Comparison of ENCODE assay signal across 15 cellular contexts in genomic region chr11:15493921-15494630, GRCh38.
DNase-seq lines count a peak whose midpoint lies in the region; ATAC-seq and TF ChIP-seq lines count a peak whose summit lies in the region.
"Had no signal": no experiment of that assay in that cellular context is flagged by ENCODE, and none has a peak within 500 bp of the region (broad histone marks: within the 10 kb centered on the region; RNA-seq: fewer than 3 reads in every experiment).

No MANE protein-coding gene starts in this region.

- intact Hi-C loops in mammary epithelial cell (cut with micrococcal nuclease), result no loop called here

- no peaks in the 10 kb centered on the region for H3K36me3 ChIP-seq in mammary epithelial cell (ENCODE audit: insufficient read depth, low read length)
- H3K36me3 ChIP-seq: MG63, thyroid gland had no signal

- no peak for ATAC-seq in GM21737 (IDR thresholded peaks at IDR 0.05; ENCODE audit: unreplicated experiment)
- no peak for ATAC-seq in HG03159 (IDR thresholded peaks at IDR 0.05; ENCODE audit: unreplicated experiment)
- ATAC-seq: sciatic nerve, T-cell had no signal

- no TSS peak for BruUV-seq in mammary epithelial cell (replicated peaks; lab: Mats Ljungman, UMichigan)

- H3K4me2 ChIP-seq in mammary epithelial cell (ENCODE audit: insufficient read depth, low read depth, low read length), result no peak overlapping the region

- H3K4me1 ChIP-seq in mammary epithelial cell (ENCODE audit: insufficient read depth, low read length), result no peaks in the 10 kb centered on the region

- H3K9me3 ChIP-seq in mammary epithelial cell (replicated peaks; ENCODE audit: insufficient read depth, low read length), result peaks cover 6% of the 10 kb centered on the region
- H3K9me3 ChIP-seq: MG63, thyroid gland had no signal

- DNase-seq in HK-2 (ENCODE audit: unreplicated experiment) (peak; percentile 26), NCI-H748 (lab: John Stamatoyannopoulos, UW; ENCODE audit: unreplicated experiment) (peak; percentile 75), mammary epithelial cell (peak; percentile 9), mucosa of gallbladder (ENCODE audit: low spot score) (peak; percentile 60), NCI-H226 (no peak)
- no peak for DNase-seq in activated CD4-positive, CD25-positive, alpha-beta regulatory T cell treated with anti-CD3 and anti-CD28 coated beads, Interleukin-2, amount 50 U/mL, for 72 hours
- DNase-seq: activated gamma-delta T cell, C1 segment of cervical spinal cord, MG63, NCI-H446 treated with DMSO at 0.1 percent for 48 hours, T-cell had no signal

- dilution Hi-C loops in mammary epithelial cell (cut with HindIII; ENCODE audit: low sequenced_read_pairs), result no loop called here

- CTCF ChIA-PET in mammary epithelial cell (lab: Charles Lee; ENCODE audit: low non-redundant PET), result no interaction called here

- H4K20me1 ChIP-seq in mammary epithelial cell (ENCODE audit: insufficient read depth, low read length), result no peaks in the 10 kb centered on the region

- H3K9ac ChIP-seq in mammary epithelial cell (ENCODE audit: insufficient read depth, low read length), result no peak overlapping the region

- H3K27ac ChIP-seq in mammary epithelial cell (ENCODE audit: insufficient read depth, low read depth, low read length), result no peak overlapping the region
- H3K27ac ChIP-seq: thyroid gland had no signal

- no peak overlapping the region for H3K4me3 ChIP-seq in mammary epithelial cell (replicated peaks in 1 of 3; ENCODE audit: insufficient read depth in 1 of 3, low read depth in 2 of 3, low read length in 3 of 3)
- H3K4me3 ChIP-seq: MG63, thyroid gland had no signal

- no peaks in the 10 kb centered on the region for H3K27me3 ChIP-seq in mammary epithelial cell (ENCODE audit: insufficient read depth, low read length)
- H3K27me3 ChIP-seq: MG63, thyroid gland had no signal

- no peak overlapping the region for H2AFZ ChIP-seq in mammary epithelial cell (ENCODE audit: low read depth, low read length)

- in situ Hi-C loops in mammary epithelial cell (cut with MboI; ENCODE audit: low sequenced_read_pairs in 2 of 2), result no loop called here

- 11% methylated on average over 1 of the region's 1 CpG for WGBS in mammary epithelial cell (ENCODE audit: low coverage, missing lambda C conversion rate)

- H3K79me2 ChIP-seq in mammary epithelial cell (ENCODE audit: insufficient read depth, low read length), result no peaks in the 10 kb centered on the region

- TF ChIP-seq CTCF in mammary epithelial cell (conservative IDR thresholded peaks at IDR 0.05 in 1 of 2, IDR thresholded peaks at IDR 0.05 in 1 of 2; ENCODE audit: extremely low read depth in 1 of 2, insufficient read depth in 1 of 2, low read depth in 1 of 2, low read length in 2 of 2), result no peak

Comparison
In these comparisons a context has a peak if more than half of its experiments do, and no peak if none do; other contexts are left out.
1. DNase-seq: peak in HK-2 (single experiment), NCI-H748 (single experiment), mammary epithelial cell (single experiment) and mucosa of gallbladder (single experiment); none in NCI-H226 (single experiment) and activated CD4-positive, CD25-positive, alpha-beta regulatory T cell treated with anti-CD3 and anti-CD28 coated beads, Interleukin-2, amount 50 U/mL, for 72 hours (single experiment).